17 cellular contexts compared by ENCODE assay signal in genomic region chr13:50629497-50629896, GRCh38.
DNase-seq lines count a peak whose midpoint lies in the region; ATAC-seq and TF ChIP-seq lines count a peak whose summit lies in the region.
"Had no signal": no experiment of that assay in that cellular context is flagged by ENCODE, and none has a peak within 500 bp of the region (broad histone marks: within the 10 kb centered on the region; RNA-seq: fewer than 3 reads in every experiment).

No MANE protein-coding gene starts in this region.

- no peak overlapping the region for H2AFZ ChIP-seq in PC-3 (ENCODE audit: low read length)
- H2AFZ ChIP-seq: PC-9 had no signal

- peak overlapping the region; percentile 73 for H3K27ac Mint-ChIP-seq in progenitor cell of endocrine pancreas
- H3K27ac Mint-ChIP-seq: CD4-positive, CD25-positive, alpha-beta regulatory T cell; HFFc6 had no signal

- CTCF ChIA-PET in PC-3 (lab: Charles Lee), result no interaction called here

- TF ChIP-seq CTCF in progenitor cell of endocrine pancreas (IDR thresholded peaks at IDR 0.05; ENCODE audit: unreplicated experiment), result no peak
- no peak for TF ChIP-seq CTCF in PC-3 (conservative IDR thresholded peaks at IDR 0.05; ENCODE audit: low read depth, low read length)

- no peaks in the 10 kb centered on the region for H3K27me3 ChIP-seq in SJCRH30
- H3K27me3 ChIP-seq in PC-3 (ENCODE audit: low read length), result no peaks in the 10 kb centered on the region

- H3K9me3 ChIP-seq in SJCRH30 (replicated peaks), result no peaks in the 10 kb centered on the region
- H3K9me3 ChIP-seq in PC-3 (ENCODE audit: low read length), result no peaks in the 10 kb centered on the region
- H3K9me3 ChIP-seq: Caco-2 had no signal

- H3K79me2 ChIP-seq in PC-3 (ENCODE audit: low read length), result no peaks in the 10 kb centered on the region

- peaks cover 4% of the 10 kb centered on the region for H3K9me3 Mint-ChIP-seq in progenitor cell of endocrine pancreas (ENCODE audit: low read depth)
- H3K9me3 Mint-ChIP-seq: HFFc6 had no signal

- H3K27ac ChIP-seq in SJCRH30 (no peak overlapping the region), PC-3 (ENCODE audit: low read length) (no peak overlapping the region)
- H3K27ac ChIP-seq: PC-9 had no signal

- no peaks in the 10 kb centered on the region for H3K27me3 Mint-ChIP-seq in progenitor cell of endocrine pancreas

- H4K20me1 ChIP-seq in PC-3 (ENCODE audit: low read length), result no peaks in the 10 kb centered on the region

- no peak overlapping the region for H3K4me2 ChIP-seq in PC-3 (ENCODE audit: low read length)
- H3K4me2 ChIP-seq: PC-9 had no signal

- H3K36me3 Mint-ChIP-seq in progenitor cell of endocrine pancreas (ENCODE audit: insufficient read depth), result no peaks in the 10 kb centered on the region
- H3K36me3 Mint-ChIP-seq: CD4-positive, CD25-positive, alpha-beta regulatory T cell had no signal

- DNase-seq in NCI-H446 (lab: John Stamatoyannopoulos, UW) (peak; percentile 11 to 51), astrocyte of the hippocampus (ENCODE audit: low read depth, low spot score) (peak; percentile 25), left kidney (ENCODE audit: low read depth, low spot score) (peak; percentile 76), progenitor cell of endocrine pancreas (ENCODE audit: low spot score, unreplicated experiment) (no peak), cerebellum (ENCODE audit: low spot score) (no peak), SJCRH30 (no peak), PC-3 (no peak)
- DNase-seq: Caco-2; CD4-positive, CD25-positive, alpha-beta regulatory T cell; DMS53; HFFc6; NCI-H1048; NCI-H1694 treated with DMSO at 0.1 percent for 48 hours; NCI-H226; NCI-H774; PC-9 had no signal

- POLR2A ChIA-PET in PC-3 (lab: Charles Lee; ENCODE audit: unreplicated experiment), result no interaction called here

- H3F3A ChIP-seq in PC-3 (ENCODE audit: low read length, unreplicated experiment), result no peaks in the 10 kb centered on the region

- H3K4me1 Mint-ChIP-seq in progenitor cell of endocrine pancreas (ENCODE audit: low read depth), result peaks cover 8% of the 10 kb centered on the region

- no TSS peak for BruUV-seq in PC-3 (replicated peaks; lab: Mats Ljungman, UMichigan)

- no peaks in the 10 kb centered on the region for H3K9me2 ChIP-seq in PC-3 (replicated peaks; ENCODE audit: low read length)

- no peaks in the 10 kb centered on the region for H3K36me3 ChIP-seq in SJCRH30
- no peaks in the 10 kb centered on the region for H3K36me3 ChIP-seq in PC-3 (ENCODE audit: low read depth, low read length)

- no peak for ATAC-seq in PC-3
- ATAC-seq: SK-N-SH treated with all-trans-retinoic acid at 6 μM for 48 hours had no signal

- intact Hi-C loops in PC-3 (cut with micrococcal nuclease), result no loop called here

- no peaks in the 10 kb centered on the region for H3K4me1 ChIP-seq in SJCRH30
- no peaks in the 10 kb centered on the region for H3K4me1 ChIP-seq in PC-3 (ENCODE audit: insufficient read depth, low read length)
- H3K4me1 ChIP-seq: Caco-2 had no signal

- H3K4me3 ChIP-seq in SJCRH30, result no peak overlapping the region
- H3K4me3 ChIP-seq in PC-3 (ENCODE audit: low read length), result no peak overlapping the region
- H3K4me3 ChIP-seq: PC-9 had no signal

- no peak overlapping the region for H3K4me3 Mint-ChIP-seq in progenitor cell of endocrine pancreas (ENCODE audit: low read depth)
- H3K4me3 Mint-ChIP-seq: CD4-positive, CD25-positive, alpha-beta regulatory T cell; HFFc6 had no signal

- H3K9ac ChIP-seq in PC-3 (ENCODE audit: low read length), result no peak overlapping the region

Comparison
In these comparisons a context has a peak if more than half of its experiments do, and no peak if none do; other contexts are left out.
1. DNase-seq: peak in NCI-H446 (2 of 2), astrocyte of the hippocampus (single experiment) and left kidney (single experiment); none in progenitor cell of endocrine pancreas (single experiment), cerebellum (single experiment), SJCRH30 (0 of 2) and PC-3 (single experiment).